ENCODE assay signal across 13 cellular contexts in the genomic region with DNA sequence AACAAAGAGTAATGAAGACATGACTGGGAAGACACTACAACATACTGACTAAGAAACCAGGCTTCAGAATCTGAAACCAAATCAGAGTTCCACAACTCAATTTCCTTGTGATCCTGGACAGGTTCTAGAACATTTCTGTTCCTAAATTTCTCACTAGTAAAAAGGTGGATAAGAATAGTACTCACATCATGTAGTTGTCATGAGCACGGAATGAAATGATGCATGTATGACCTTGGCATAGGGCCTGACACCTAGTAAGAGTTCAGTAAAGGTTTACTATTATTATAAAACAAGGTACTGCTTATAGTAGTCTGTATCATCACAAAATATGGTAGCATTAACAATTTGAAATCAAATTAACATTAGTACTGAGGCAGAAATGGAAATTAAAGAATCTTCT. TPM values are rescaled to one million over a fixed set of nuclear protein-coding genes. Genes with fewer than 3 reads are reported as not detected.
A peak's percentile ranks its signal among the peaks of the same experiment; 100 is the strongest.
DNase-seq lines count a peak whose midpoint lies in the region; ATAC-seq and TF ChIP-seq lines count a peak whose summit lies in the region.
"Had no signal": no experiment of that assay in that cellular context is flagged by ENCODE, and none has a peak within 500 bp of the region (broad histone marks: within the 10 kb centered on the region; RNA-seq: fewer than 3 reads in every experiment).

No MANE protein-coding gene starts in this region.

- H3K9ac ChIP-seq in MM.1S (ENCODE audit: low read length) (no peak overlapping the region), PC-3 (ENCODE audit: low read length) (no peak overlapping the region), skeletal muscle tissue (ENCODE audit: low read depth in 1 of 3, low read length in 3 of 3) (no peak overlapping the region)

- H3K4me1 ChIP-seq in MM.1S (ENCODE audit: low read length): peaks cover 74% of the 10 kb centered on the region
- H3K4me1 ChIP-seq in PC-3 (ENCODE audit: insufficient read depth, low read length): peaks cover 36% of the 10 kb centered on the region
- H3K4me1 ChIP-seq in foreskin keratinocyte: peaks cover 15% of the 10 kb centered on the region
- peaks cover 22 to 36% (median 31%) of the 10 kb centered on the region in 3 donors for H3K4me1 ChIP-seq in skeletal muscle tissue (ENCODE audit: control insufficient read depth in 3 of 3, insufficient read depth in 3 of 3, low read length in 3 of 3)

- H3K9me3 ChIP-seq in MM.1S (replicated peaks; ENCODE audit: insufficient read depth, low read length): no peaks in the 10 kb centered on the region
- H3K9me3 ChIP-seq in PC-3 (ENCODE audit: low read length): no peaks in the 10 kb centered on the region
- no peaks in the 10 kb centered on the region for H3K9me3 ChIP-seq in skeletal muscle tissue (ENCODE audit: control insufficient read depth in 3 of 3, low read length in 3 of 3)
- H3K9me3 ChIP-seq: A549, BE2C had no signal

- H3K36me3 ChIP-seq in MM.1S (replicated peaks; ENCODE audit: insufficient read depth, low read length) (no peaks in the 10 kb centered on the region), PC-3 (ENCODE audit: low read depth, low read length) (no peaks in the 10 kb centered on the region), skeletal muscle tissue (ENCODE audit: control insufficient read depth in 3 of 3, insufficient read depth in 3 of 3, low read length in 3 of 3) (no peaks in the 10 kb centered on the region)
- H3K36me3 ChIP-seq: BE2C had no signal

- H3F3A ChIP-seq in MM.1S (ENCODE audit: insufficient read depth, low read length): peaks cover 25% of the 10 kb centered on the region
- no peaks in the 10 kb centered on the region for H3F3A ChIP-seq in PC-3 (ENCODE audit: low read length, unreplicated experiment)

- H3K9me2 ChIP-seq in MM.1S (replicated peaks; ENCODE audit: insufficient read depth, low read length): no peaks in the 10 kb centered on the region
- H3K9me2 ChIP-seq in PC-3 (replicated peaks; ENCODE audit: low read length): no peaks in the 10 kb centered on the region

- CTCF ChIA-PET in PC-3 (lab: Charles Lee): no interaction called here

- H2AFZ ChIP-seq in MM.1S (ENCODE audit: low read length): no peak overlapping the region
- no peak overlapping the region for H2AFZ ChIP-seq in PC-3 (ENCODE audit: low read length)
- H2AFZ ChIP-seq: GM23338 had no signal

- H3K79me2 ChIP-seq in MM.1S (ENCODE audit: low read length) (peaks cover 98% of the 10 kb centered on the region), PC-3 (ENCODE audit: low read length) (peaks cover 96% of the 10 kb centered on the region)

- no TSS peak for BruUV-seq in PC-3 (replicated peaks; lab: Mats Ljungman, UMichigan)

- H3K4me2 ChIP-seq in MM.1S (ENCODE audit: low read depth, low read length): peak overlapping the region; percentile 83
- 0 out of 2 replicates have a peak overlapping the region, but pooled peaks have one; percentile 1 for H3K4me2 ChIP-seq in PC-3 (ENCODE audit: low read length)
- H3K4me2 ChIP-seq: A549, GM23338 had no signal

- H3K27me3 ChIP-seq in MM.1S (replicated peaks; ENCODE audit: insufficient read depth, low read length) (no peaks in the 10 kb centered on the region), PC-3 (ENCODE audit: low read length) (no peaks in the 10 kb centered on the region), foreskin keratinocyte (no peaks in the 10 kb centered on the region), skeletal muscle tissue (ENCODE audit: control insufficient read depth in 3 of 3, insufficient read depth in 3 of 3, low read length in 3 of 3) (no peaks in the 10 kb centered on the region)
- H3K27me3 ChIP-seq: BE2C had no signal

- no peak for DNase-seq in MM.1S
- DNase-seq in PC-3: no peak
- no peak for DNase-seq in foreskin keratinocyte
- no peak for DNase-seq in GM03348 (ENCODE audit: low spot score)
- DNase-seq: BE2C; CD4-positive, alpha-beta memory T cell; DMS79; H7 had no signal

- POLR2A ChIA-PET in PC-3 (lab: Charles Lee; ENCODE audit: unreplicated experiment): no interaction called here

- H3K4me3 ChIP-seq in MM.1S (ENCODE audit: low read length) (no peak overlapping the region), PC-3 (ENCODE audit: low read length) (no peak overlapping the region), skeletal muscle tissue (ENCODE audit: low read length in 3 of 3) (no peak overlapping the region)
- H3K4me3 ChIP-seq: A549, GM23338 had no signal

- intact Hi-C loops in PC-3 (cut with micrococcal nuclease): no loop called here

- ATAC-seq in PC-3 (no peak; the same call in 1 of the 2 replicates), foreskin keratinocyte (peak; percentile 16), HG03159 (IDR thresholded peaks at IDR 0.05; ENCODE audit: unreplicated experiment) (no peak)
- ATAC-seq: A549, GM23338 had no signal

- no peaks in the 10 kb centered on the region for H4K20me1 ChIP-seq in MM.1S (ENCODE audit: insufficient read depth, low read length)
- no peaks in the 10 kb centered on the region for H4K20me1 ChIP-seq in PC-3 (ENCODE audit: low read length)

- TF ChIP-seq CTCF in MM.1S (IDR thresholded peaks at IDR 0.05; ENCODE audit: low read length) (no peak), PC-3 (conservative IDR thresholded peaks at IDR 0.05; ENCODE audit: low read depth, low read length) (no peak), foreskin keratinocyte (conservative IDR thresholded peaks at IDR 0.05) (no peak)

- H3K27ac ChIP-seq in MM.1S (ENCODE audit: low read length) (peak overlapping the region; percentile 51; the same call in 1 of the 2 replicates), PC-3 (ENCODE audit: low read length) (no peak overlapping the region), foreskin keratinocyte (no peak overlapping the region), skeletal muscle tissue (ENCODE audit: low read depth, low read length) (peak overlapping the region; percentile 26)
- H3K27ac ChIP-seq: A549, C4-2B had no signal

RNA-seq across cellular contexts. Expression of a gene that starts 19.9 kb away (rescaled TPM):
- total RNA-seq in PC-3 (2014; rRNA removed) (21.8 and 25.4 TPM in 2 replicates), foreskin keratinocyte (37.2 and 43.1 TPM in 2 replicates), skeletal muscle tissue (24.5 TPM)
- polyA plus RNA-seq in foreskin keratinocyte: 4.7 and 5.2 TPM in 2 replicates

RNA-seq across cellular contexts. Expression of a gene that starts 20.2 kb away (rescaled TPM):
- total RNA-seq in PC-3 (2014; rRNA removed): 8.7 and 14.0 TPM in 2 replicates
- total RNA-seq in foreskin keratinocyte: 17.9 and 18.6 TPM in 2 replicates
- polyA plus RNA-seq in foreskin keratinocyte: 11.9 and 12.1 TPM in 2 replicates
- total RNA-seq in skeletal muscle tissue: 17.7 TPM

Comparison
In these comparisons a context has a peak if more than half of its experiments do, and no peak if none do; other contexts are left out.
1. H3K27ac ChIP-seq: peak in MM.1S (single experiment) and skeletal muscle tissue (single experiment); none in PC-3 (single experiment) and foreskin keratinocyte (single experiment).